In the genomic region with DNA sequence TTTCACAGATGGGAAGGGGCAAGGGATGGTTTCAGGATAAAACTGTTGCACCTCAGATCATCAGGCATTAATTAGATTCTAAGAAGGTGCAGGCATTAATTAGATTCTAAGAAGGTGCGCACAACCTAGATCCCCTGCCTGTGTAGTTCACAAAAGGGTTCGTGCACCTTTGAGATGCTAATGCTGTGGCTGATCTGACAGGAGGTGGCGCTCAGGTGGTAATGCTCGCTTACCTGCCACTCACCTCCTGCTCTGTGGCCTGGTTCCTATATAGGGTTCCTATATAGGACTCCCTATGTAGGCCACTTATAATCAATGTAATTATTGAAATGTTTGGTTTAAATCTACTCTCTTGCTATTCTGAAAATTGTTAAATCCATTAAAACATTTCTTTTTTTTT, we compare ENCODE assay signal across 2 cellular contexts.
TF ChIP-seq lines count a peak whose summit lies in the region.

No MANE protein-coding gene starts in this region.

TF ChIP-seq in GM23338, 12 proteins besides CTCF, POLR2A, EP300 and RAD21:
- TF ChIP-seq POLR2AphosphoS5 (IDR thresholded peaks at IDR 0.05; ENCODE audit: low read depth) (no peak), JUNB (IDR thresholded peaks at IDR 0.05; ENCODE audit: unreplicated experiment) (no peak), NANOG (IDR thresholded peaks at IDR 0.05; ENCODE audit: borderline replicate concordance) (no peak), ZNF114 (CRISPR knock-in tag; IDR thresholded peaks at IDR 0.05) (no peak), ZNF462 (CRISPR knock-in tag; IDR thresholded peaks at IDR 0.05) (no peak)
- TF ChIP-seq, protein P1, sequence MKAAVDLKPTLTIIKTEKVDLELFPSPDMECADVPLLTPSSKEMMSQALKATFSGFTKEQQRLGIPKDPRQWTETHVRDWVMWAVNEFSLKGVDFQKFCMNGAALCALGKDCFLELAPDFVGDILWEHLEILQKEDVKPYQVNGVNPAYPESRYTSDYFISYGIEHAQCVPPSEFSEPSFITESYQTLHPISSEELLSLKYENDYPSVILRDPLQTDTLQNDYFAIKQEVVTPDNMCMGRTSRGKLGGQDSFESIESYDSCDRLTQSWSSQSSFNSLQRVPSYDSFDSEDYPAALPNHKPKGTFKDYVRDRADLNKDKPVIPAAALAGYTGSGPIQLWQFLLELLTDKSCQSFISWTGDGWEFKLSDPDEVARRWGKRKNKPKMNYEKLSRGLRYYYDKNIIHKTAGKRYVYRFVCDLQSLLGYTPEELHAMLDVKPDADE (IDR thresholded peaks at IDR 0.05): no peak
TF ChIP-seq in GM23338: peak in this region for 0.

TF ChIP-seq in H1, 55 proteins besides CTCF, POLR2A, EP300 and RAD21:
- TF ChIP-seq USF2 (IDR thresholded peaks at IDR 0.05; ENCODE audit: low read length) (no peak), JUND (IDR thresholded peaks at IDR 0.05; ENCODE audit: low read length) (no peak), SIN3A (conservative IDR thresholded peaks at IDR 0.05 in 1 of 2, IDR thresholded peaks at IDR 0.05 in 1 of 2; ENCODE audit: low read depth in 1 of 2, low read length in 2 of 2) (no peak), HDAC6 (IDR thresholded peaks at IDR 0.05; ENCODE audit: low read depth, low read length) (no peak), CHD7 (IDR thresholded peaks at IDR 0.05; ENCODE audit: insufficient replicate concordance, low read length) (no peak), SP2 (IDR thresholded peaks at IDR 0.05; ENCODE audit: low read length) (no peak), ASH2L (IDR thresholded peaks at IDR 0.05; ENCODE audit: low read length) (no peak), EGR1 (IDR thresholded peaks at IDR 0.05; ENCODE audit: borderline replicate concordance, low read depth, low read length) (no peak), SUZ12 (IDR thresholded peaks at IDR 0.05; ENCODE audit: low read length) (no peak), CEBPB (IDR thresholded peaks at IDR 0.05; ENCODE audit: low read depth, low read length) (no peak), YY1 (IDR thresholded peaks at IDR 0.05; ENCODE audit: low read depth, low read length) (no peak), TAF7 (optimal IDR thresholded peaks at IDR 0.05; ENCODE audit: borderline replicate concordance, low read depth, low read length) (no peak), BACH1 (IDR thresholded peaks at IDR 0.05; ENCODE audit: low read length) (no peak), RNF2 (IDR thresholded peaks at IDR 0.05; ENCODE audit: borderline replicate concordance, low read depth, low read length, missing control alignments, poor library complexity, severe bottlenecking) (no peak), ZNF274 (IDR thresholded peaks at IDR 0.05; ENCODE audit: borderline replicate concordance, extremely low read depth, low read length) (no peak), BRCA1 (IDR thresholded peaks at IDR 0.05; ENCODE audit: low read depth, low read length) (no peak)
